ENCODE assay signal across 8 cellular contexts in genomic region chr14:76953196-76953945, GRCh38.
DNase-seq lines count a peak whose midpoint lies in the region; ATAC-seq, FAIRE-seq and TF ChIP-seq lines count a peak whose summit lies in the region.

No MANE protein-coding gene starts in this region.

- no peak for FAIRE-seq in kidney (lab: Jason Lieb, UNC)

- H3K9ac ChIP-seq in kidney (ENCODE audit: low read length in 2 of 2): peak overlapping the region; percentile 51 to 83

- no peaks in the 10 kb centered on the region for H3K36me3 Mint-ChIP-seq in MCF 10A (ENCODE audit: insufficient read depth, unreplicated experiment)

- intact Hi-C loops in MCF 10A (cut with micrococcal nuclease): no loop called here
- intact Hi-C loops in kidney (cut with DNase I): no loop called here

- POLR2A ChIA-PET in AG04449 (lab: Yijun Ruan, JAX): interaction anchor here (0.9 to 1.3 kb wide), 4 partner anchors 8 to 106 kb away, joined by 3 to 6 read pairs (median 4); no protein-coding TSS in a partner anchor
- POLR2A ChIA-PET in MCF 10A (lab: Yijun Ruan, JAX): interaction anchor here (0.6 to 11.7 kb wide), 14 partner anchors 9 to 348 kb away, joined by 3 to 325 read pairs (median 4); partner anchors contain the start of gene IRF2BPL

- TF ChIP-seq CTCF in AG04449 (IDR thresholded peaks at IDR 0.05; ENCODE audit: insufficient read depth, low read length, missing control alignments) (no peak), MCF 10A (IDR thresholded peaks at IDR 0.05; ENCODE audit: unreplicated experiment) (no peak), kidney (IDR thresholded peaks at IDR 0.05; ENCODE audit: borderline replicate concordance, extremely low read depth, insufficient read depth) (no peak)

- H3K27ac ChIP-seq in kidney (ENCODE audit: low read depth in 2 of 2, low read length in 2 of 2): peak overlapping the region; percentile 90 to 94

- H3K4me1 ChIP-seq in kidney (ENCODE audit: control insufficient read depth in 1 of 2, insufficient read depth in 1 of 2, low read depth in 1 of 2, low read length in 2 of 2): peaks cover 51 to 58% of the 10 kb centered on the region in 2 donors

- no peaks in the 10 kb centered on the region for H3K9me3 ChIP-seq in kidney (ENCODE audit: control insufficient read depth in 1 of 2, low read length in 2 of 2)

- H3K36me3 ChIP-seq in H7 (replicated peaks; ENCODE audit: control insufficient read depth, insufficient read depth, low read length) (no peaks in the 10 kb centered on the region), kidney (ENCODE audit: control insufficient read depth in 1 of 2, insufficient read depth in 2 of 2, low read length in 2 of 2) (no peaks in the 10 kb centered on the region)

- no peak for ATAC-seq in GM21723 (IDR thresholded peaks at IDR 0.05; ENCODE audit: unreplicated experiment)

- no peaks in the 10 kb centered on the region for H3K27me3 ChIP-seq in H7 (ENCODE audit: control insufficient read depth, insufficient read depth, low read length)

- H3K4me3 Mint-ChIP-seq in MCF 10A (ENCODE audit: unreplicated experiment): peak overlapping the region; percentile 58

- H3K9me3 Mint-ChIP-seq in MCF 10A (ENCODE audit: unreplicated experiment): no peaks in the 10 kb centered on the region

- CTCF ChIA-PET in AG04449 (lab: Yijun Ruan, JAX): interaction anchor here (0.9 to 9.7 kb wide), 10 partner anchors 23 to 117 kb away, joined by 3 to 59 read pairs (median 6); no protein-coding TSS in a partner anchor
- CTCF ChIA-PET in MCF 10A (lab: Yijun Ruan, JAX): interaction anchor here (0.6 to 7.0 kb wide), 12 partner anchors 33 to 1243 kb away, joined by 3 to 40 read pairs (median 6); no protein-coding TSS in a partner anchor

- BruUV-seq in MCF 10A (replicated peaks; lab: Mats Ljungman, UMichigan): TSS peak; percentile 46

- H3K27me3 Mint-ChIP-seq in MCF 10A (ENCODE audit: insufficient read depth, unreplicated experiment): no peaks in the 10 kb centered on the region

- peak overlapping the region; percentile 23 for H3K4me3 ChIP-seq in AG04449 (ENCODE audit: low read depth, low read length)
- no peak overlapping the region for H3K4me3 ChIP-seq in H7 (ENCODE audit: insufficient read depth, low read depth, low read length)
- H3K4me3 ChIP-seq in kidney (ENCODE audit: low read length in 2 of 2): peak overlapping the region in 1 of 2 donors; percentile 41

- DNase-seq in AG04449 (ENCODE audit: low read depth, low spot score) (no peak), H7 (peak; percentile 69), SW 1271 (lab: John Stamatoyannopoulos, UW) (peak; percentile 55 to 78), MCF 10A (ENCODE audit: unreplicated experiment) (peak; percentile 86), kidney (peak; percentile 94), cerebellar cortex (ENCODE audit: low spot score) (no peak)
- peak; percentile 30 to 66 for DNase-seq in stimulated activated CD4-positive, alpha-beta T cell treated with anti-CD3 and anti-CD28 coated beads, Interleukin-4, amount 100 ng/mL, for 4 hours

- peaks cover 48% of the 10 kb centered on the region for H3K4me1 Mint-ChIP-seq in MCF 10A (ENCODE audit: insufficient read depth, unreplicated experiment)

- H3K27ac Mint-ChIP-seq in MCF 10A (ENCODE audit: low read depth, unreplicated experiment): peak overlapping the region; percentile 93

Comparison
In these comparisons a context has a peak if more than half of its experiments do, and no peak if none do; other contexts are left out.
1. DNase-seq: peak in H7 (single experiment), SW 1271 (2 of 2), MCF 10A (single experiment), kidney (single experiment) and stimulated activated CD4-positive, alpha-beta T cell treated with anti-CD3 and anti-CD28 coated beads, Interleukin-4, amount 100 ng/mL, for 4 hours (2 of 2); none in AG04449 (single experiment) and cerebellar cortex (single experiment).